1 cellular context compared by ENCODE assay signal in the genomic region with DNA sequence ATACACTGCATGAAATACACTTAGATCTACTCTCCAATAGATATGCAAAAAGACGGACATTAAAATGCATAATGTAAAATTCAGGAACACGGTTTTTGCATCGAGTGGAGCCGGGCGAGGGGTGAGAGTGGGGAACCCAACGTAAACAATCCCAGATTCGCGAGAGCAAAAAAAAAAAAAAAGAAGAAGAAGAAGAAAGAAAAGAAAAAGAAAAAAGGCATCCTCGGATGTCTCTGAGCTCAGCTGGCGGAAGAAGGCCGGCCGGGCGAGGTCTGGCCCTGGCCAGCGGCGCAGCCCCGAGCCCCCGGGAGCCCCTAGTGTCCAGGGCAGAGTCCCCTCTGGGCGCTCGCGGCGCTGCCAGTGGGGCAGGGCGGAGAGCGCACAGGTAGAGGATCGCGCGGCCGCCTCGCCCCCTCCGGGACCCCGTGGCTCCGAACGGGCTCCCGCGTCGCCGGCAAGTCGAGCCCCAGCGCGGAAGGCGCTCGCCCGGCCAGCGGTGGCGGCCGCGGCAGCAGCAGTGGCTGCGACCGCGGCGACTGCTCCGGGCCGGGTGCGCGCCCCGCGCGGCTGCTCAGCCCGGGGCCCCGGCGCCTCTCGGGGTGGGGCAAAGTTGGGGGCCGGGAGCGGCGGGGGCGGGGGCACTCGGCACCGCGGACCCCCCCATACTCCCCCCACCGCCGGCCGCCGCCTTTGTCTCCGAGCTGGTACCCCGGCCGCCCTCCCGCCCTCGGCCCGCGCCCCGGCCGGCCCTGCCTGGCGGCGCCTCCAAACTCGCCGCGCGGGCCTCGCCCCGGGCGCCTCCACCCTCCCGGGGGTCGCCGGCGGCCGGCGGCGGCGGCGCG.
TF ChIP-seq lines count a peak whose summit lies in the region.

No MANE protein-coding gene starts in this region.

TF ChIP-seq in HepG2, 621 proteins besides CTCF, POLR2A, EP300 and RAD21 (continued from another document):
- TF ChIP-seq GABPA (IDR thresholded peaks at IDR 0.05; ENCODE audit: low read depth, low read length) (0 out of 2 replicates have a peak, but pooled peaks have one; percentile 11), GABPA (CRISPR knock-in tag; IDR thresholded peaks at IDR 0.05; ENCODE audit: low read depth) (no peak), ZNF781 (CRISPR knock-in tag; IDR thresholded peaks at IDR 0.05; ENCODE audit: borderline replicate concordance, not compliant biosample characterization) (peak; percentile 53), ZNF598 (CRISPR knock-in tag; IDR thresholded peaks at IDR 0.05; ENCODE audit: borderline replicate concordance) (no peak), SPEN (CRISPR knock-in tag; IDR thresholded peaks at IDR 0.05; ENCODE audit: low read depth) (0 out of 2 replicates have a peak, but pooled peaks have one; percentile 41), TBX2 (CRISPR knock-in tag; IDR thresholded peaks at IDR 0.05; ENCODE audit: borderline replicate concordance) (peak; percentile 14; the same call in 1 of the 2 replicates), AKAP8 (CRISPR knock-in tag; IDR thresholded peaks at IDR 0.05) (no peak), ZFP36L1 (CRISPR knock-in tag; IDR thresholded peaks at IDR 0.05) (no peak), TBL1XR1 (IDR thresholded peaks at IDR 0.05; ENCODE audit: borderline replicate concordance, low read length, partially characterized antibody) (no peak), KLF16 (CRISPR knock-in tag; IDR thresholded peaks at IDR 0.05) (peak in 1 of 2 experiments; percentile 44; a peak in 1 of 4 replicates), KIAA2018 (CRISPR knock-in tag; IDR thresholded peaks at IDR 0.05; ENCODE audit: borderline replicate concordance) (no peak), ZNF543 (CRISPR knock-in tag; IDR thresholded peaks at IDR 0.05) (0 out of 2 replicates have a peak, but pooled peaks have one; percentile 27), ZNF205 (CRISPR knock-in tag; IDR thresholded peaks at IDR 0.05) (no peak), ZNF292 (CRISPR knock-in tag; IDR thresholded peaks at IDR 0.05; ENCODE audit: borderline replicate concordance, low read depth) (no peak), PATZ1 (CRISPR knock-in tag; IDR thresholded peaks at IDR 0.05) (peak; percentile 90)
- TF ChIP-seq, protein P1, sequence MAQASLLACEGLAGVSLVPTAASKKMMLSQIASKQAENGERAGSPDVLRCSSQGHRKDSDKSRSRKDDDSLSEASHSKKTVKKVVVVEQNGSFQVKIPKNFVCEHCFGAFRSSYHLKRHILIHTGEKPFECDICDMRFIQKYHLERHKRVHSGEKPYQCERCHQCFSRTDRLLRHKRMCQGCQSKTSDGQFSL (CRISPR knock-in tag; IDR thresholded peaks at IDR 0.05) = peak; percentile 34; the same call in 1 of the 2 replicates
- TF ChIP-seq, protein P2, sequence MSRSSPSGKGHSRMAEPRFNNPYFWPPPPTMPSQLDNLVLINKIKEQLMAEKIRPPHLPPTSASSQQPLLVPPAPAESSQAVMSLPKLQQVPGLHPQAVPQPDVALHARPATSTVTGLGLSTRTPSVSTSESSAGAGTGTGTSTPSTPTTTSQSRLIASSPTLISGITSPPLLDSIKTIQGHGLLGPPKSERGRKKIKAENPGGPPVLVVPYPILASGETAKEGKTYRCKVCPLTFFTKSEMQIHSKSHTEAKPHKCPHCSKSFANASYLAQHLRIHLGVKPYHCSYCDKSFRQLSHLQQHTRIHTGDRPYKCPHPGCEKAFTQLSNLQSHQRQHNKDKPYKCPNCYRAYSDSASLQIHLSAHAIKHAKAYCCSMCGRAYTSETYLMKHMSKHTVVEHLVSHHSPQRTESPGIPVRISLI (CRISPR knock-in tag; IDR thresholded peaks at IDR 0.05; ENCODE audit: borderline replicate concordance) = peak; percentile 55; the same call in 1 of the 2 replicates
- TF ChIP-seq, protein P3, sequence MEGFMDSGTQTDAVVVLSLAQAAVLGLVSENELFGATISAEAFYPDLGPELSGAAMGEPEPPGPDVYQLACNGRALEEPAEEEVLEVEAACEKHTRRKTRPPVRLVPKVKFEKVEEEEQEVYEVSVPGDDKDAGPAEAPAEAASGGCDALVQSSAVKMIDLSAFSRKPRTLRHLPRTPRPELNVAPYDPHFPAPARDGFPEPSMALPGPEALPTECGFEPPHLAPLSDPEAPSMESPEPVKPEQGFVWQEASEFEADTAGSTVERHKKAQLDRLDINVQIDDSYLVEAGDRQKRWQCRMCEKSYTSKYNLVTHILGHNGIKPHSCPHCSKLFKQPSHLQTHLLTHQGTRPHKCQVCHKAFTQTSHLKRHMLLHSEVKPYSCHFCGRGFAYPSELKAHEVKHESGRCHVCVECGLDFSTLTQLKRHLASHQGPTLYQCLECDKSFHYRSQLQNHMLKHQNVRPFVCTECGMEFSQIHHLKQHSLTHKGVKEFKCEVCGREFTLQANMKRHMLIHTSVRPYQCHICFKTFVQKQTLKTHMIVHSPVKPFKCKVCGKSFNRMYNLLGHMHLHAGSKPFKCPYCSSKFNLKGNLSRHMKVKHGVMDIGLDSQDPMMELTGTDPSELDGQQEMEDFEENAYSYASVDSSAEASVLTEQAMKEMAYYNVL (CRISPR knock-in tag; IDR thresholded peaks at IDR 0.05; ENCODE audit: borderline replicate concordance) = 0 out of 2 replicates have a peak, but pooled peaks have one; percentile 31
